ENCODE assay signal across 14 cellular contexts in the genomic region with DNA sequence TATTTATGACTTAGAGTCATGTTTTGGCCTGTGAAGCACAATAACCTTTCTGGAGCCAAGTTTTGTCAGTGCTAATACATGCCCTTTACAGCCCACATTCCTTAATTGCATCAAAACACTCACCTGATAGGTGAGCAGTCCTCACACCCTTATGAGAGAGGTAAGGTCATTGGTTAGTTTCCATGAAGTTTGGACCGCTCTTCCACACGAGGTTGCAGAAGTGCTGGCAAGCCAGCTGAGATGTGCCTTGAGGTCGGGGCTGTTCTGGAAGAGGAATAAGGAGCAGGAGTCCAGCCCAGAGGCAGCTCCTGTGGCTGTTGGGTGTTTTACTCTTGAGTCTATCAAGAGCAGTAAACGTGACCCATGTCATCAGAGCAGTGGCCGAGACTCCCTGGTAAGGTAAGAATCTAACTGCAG.
DNase-seq lines count a peak whose midpoint lies in the region; ATAC-seq, FAIRE-seq and TF ChIP-seq lines count a peak whose summit lies in the region.
"Had no signal": no experiment of that assay in that cellular context is flagged by ENCODE, and none has a peak within 500 bp of the region (broad histone marks: within the 10 kb centered on the region; RNA-seq: fewer than 3 reads in every experiment).

No MANE protein-coding gene starts in this region.

- H3F3A ChIP-seq in PC-9 (ENCODE audit: insufficient read depth, low read depth): peaks cover 23% of the 10 kb centered on the region

- no peak for FAIRE-seq in H1 (lab: Jason Lieb, UNC)

- H3K4me3 ChIP-seq in PC-9 (peak overlapping the region; percentile 33; the same call in 1 of the 2 replicates), H1 (ENCODE audit: extremely low read depth in 1 of 4, insufficient read depth in 2 of 4, low read depth in 3 of 4, low read length in 4 of 4) (no peak overlapping the region), thymus (ENCODE audit: low read length) (no peak overlapping the region)
- H3K4me3 ChIP-seq: BLaER1 treated with 17β-estradiol and CSF1 and Interleukin-3, amounts not matched to agents 10 nM and 100 nM had no signal

- H3K4me1 ChIP-seq in PC-9 (replicated peaks; ENCODE audit: insufficient read depth) (peaks cover 78% of the 10 kb centered on the region), H1 (replicated peaks in 1 of 4; ENCODE audit: control insufficient read depth in 3 of 4, insufficient read depth in 4 of 4, low read length in 3 of 4) (peaks cover 0 to 9% (median 8%) of the 10 kb centered on the region in 4 experiments; a peak in 3 of 7 replicates), thymus (ENCODE audit: control insufficient read depth, insufficient read depth, low read length) (no peaks in the 10 kb centered on the region)

- WGBS in H1 (ENCODE audit: extremely low coverage in 1 of 2, insufficient coverage in 1 of 2, insufficient read length in 1 of 2, insufficient replicate concordance in 2 of 2, low coverage in 1 of 2, low lambda C conversion rate in 2 of 2, missing lambda C conversion rate in 1 of 2), 2 experiments: 87% methylated on average over 5 of the region's 5 CpGs; no CpG with 5 or more reads in 1 of the 2 experiments
- WGBS in thymus: 90% methylated on average over 5 of the region's 5 CpGs

- H3K27ac ChIP-seq in PC-9 (peak overlapping the region; percentile 71), H1 (ENCODE audit: low read depth, low read length) (no peak overlapping the region), thymus (ENCODE audit: low read depth) (peak overlapping the region; percentile 18)
- H3K27ac ChIP-seq: BLaER1 treated with 17β-estradiol and CSF1 and Interleukin-3, amounts not matched to agents 10 nM and 100 nM had no signal

- H3K56ac ChIP-seq in H1 (replicated peaks; ENCODE audit: insufficient read length, low read depth, low read length): no peak overlapping the region

- H4K91ac ChIP-seq in H1 (replicated peaks; ENCODE audit: insufficient read length, low read length): no peak overlapping the region

- H2AFZ ChIP-seq in PC-9 (no peak overlapping the region; the same call in 1 of the 2 replicates), H1 (ENCODE audit: low read length) (no peak overlapping the region)

- TF ChIP-seq POLR2A in H1 (IDR thresholded peaks at IDR 0.05; ENCODE audit: control extremely low read depth in 1 of 2, low read depth in 2 of 2, low read length in 2 of 2): no peak

- no peak overlapping the region for H2BK20ac ChIP-seq in H1 (ENCODE audit: low read length)

- H2BK15ac ChIP-seq in H1 (ENCODE audit: low read length): no peak overlapping the region

- BruUV-seq in PC-9 (replicated peaks; lab: Mats Ljungman, UMichigan): no TSS peak

- no peak overlapping the region; the same call in 1 of the 2 replicates for H4K8ac ChIP-seq in H1 (ENCODE audit: extremely low read depth, insufficient read depth, low read length)

- no peaks in the 10 kb centered on the region for H3K36me3 ChIP-seq in PC-9 (ENCODE audit: low read depth)
- H3K36me3 ChIP-seq in H1 (ENCODE audit: control insufficient read depth in 2 of 4, insufficient read depth in 4 of 4, low read length in 3 of 4): no peaks in the 10 kb centered on the region
- H3K36me3 ChIP-seq in thymus (ENCODE audit: control insufficient read depth, insufficient read depth): no peaks in the 10 kb centered on the region

- ATAC-seq in HG03108 (IDR thresholded peaks at IDR 0.05; ENCODE audit: unreplicated experiment): no peak
- ATAC-seq: activated CD8-positive, alpha-beta T cell treated with anti-CD3 and anti-CD28 coated beads for 36 hours; Panc1 had no signal

- no peaks in the 10 kb centered on the region for H3K9me2 ChIP-seq in PC-9 (ENCODE audit: insufficient read depth)

- H2BK120ac ChIP-seq in H1 (replicated peaks; ENCODE audit: low read depth, low read length): no peak overlapping the region

- no peaks in the 10 kb centered on the region for H3K79me2 ChIP-seq in PC-9 (ENCODE audit: low read depth)
- H3K79me2 ChIP-seq in H1 (ENCODE audit: control insufficient read depth in 1 of 2, insufficient read depth in 2 of 2, low read length in 2 of 2): no peaks in the 10 kb centered on the region

- no peaks in the 10 kb centered on the region for H3K27me3 ChIP-seq in PC-9 (ENCODE audit: insufficient read depth, low read depth)
- no peaks in the 10 kb centered on the region for H3K27me3 ChIP-seq in H1 (replicated peaks in 1 of 4; ENCODE audit: control insufficient read depth in 3 of 4, extremely low read depth in 1 of 4, insufficient read depth in 3 of 4, low read length in 3 of 4)
- H3K27me3 ChIP-seq in thymus (ENCODE audit: control insufficient read depth, insufficient read depth): no peaks in the 10 kb centered on the region
- H3K27me3 ChIP-seq: BLaER1 treated with 17β-estradiol and CSF1 and Interleukin-3, amounts not matched to agents 10 nM and 100 nM had no signal

- H4K5ac ChIP-seq in H1 (ENCODE audit: insufficient read length, low read depth, low read length): peak overlapping the region; percentile 1

- H3K14ac ChIP-seq in H1 (ENCODE audit: insufficient read length): no peak overlapping the region

- H3K4me2 ChIP-seq in PC-9 (peak overlapping the region; percentile 68), H1 (ENCODE audit: insufficient read depth in 1 of 2, low read depth in 2 of 2, low read length in 2 of 2) (no peak overlapping the region)
- H3K4me2 ChIP-seq: BLaER1 treated with 17β-estradiol and CSF1 and Interleukin-3, amounts not matched to agents 10 nM and 100 nM had no signal

- H2AK5ac ChIP-seq in H1 (ENCODE audit: low read depth, low read length): no peak overlapping the region

- H2BK5ac ChIP-seq in H1 (ENCODE audit: low read depth, low read length): no peak overlapping the region

- intact Hi-C loops in PC-9 (cut with micrococcal nuclease; ENCODE audit: unreplicated experiment) (no loop called here), posterior cingulate gyrus (cut with DNase I) (no loop called here)

- CTCF ChIA-PET in PC-9 (lab: Charles Lee) (no interaction called here), H1 (lab: Charles Lee; ENCODE audit: partially characterized antibody) (interaction anchor here (1.1 kb wide), 2 partner anchors 25 to 32 kb away, joined by 3 to 6 read pairs; no protein-coding TSS in a partner anchor)

- DNase-seq in PC-9: no peak
- DNase-seq in H1 (ENCODE audit: low read depth in 1 of 2, low spot score in 2 of 2): no peak
- peak; percentile 62 for DNase-seq in mucosa of gallbladder (ENCODE audit: low spot score)
- no peak for DNase-seq in NCI-H1930 (lab: John Stamatoyannopoulos, UW)
- DNase-seq in posterior cingulate gyrus: no peak
- DNase-seq in activated gamma-delta T cell treated with Interleukin-2 at 50 U/mL for 16 hours: no peak
- DNase-seq: activated CD8-positive, alpha-beta T cell treated with anti-CD3 and anti-CD28 coated beads for 36 hours; NCI-H1694 treated with DMSO at 0.1 percent for 48 hours; stimulated activated CD4-positive, alpha-beta T cell treated with anti-CD3 and anti-CD28 coated beads, Interleukin-1b, Interleukin-23, amount 100 ng/mL, for 48 hours; substantia nigra had no signal

- no peak overlapping the region for H3K4ac ChIP-seq in H1 (replicated peaks; ENCODE audit: insufficient read length, low read depth, low read length)

- no peak for TF ChIP-seq RAD21 in H1 (IDR thresholded peaks at IDR 0.05 in 1 of 2, conservative IDR thresholded peaks at IDR 0.05 in 1 of 2; ENCODE audit: low read depth in 2 of 2, low read length in 2 of 2)

- TF ChIP-seq EP300 in H1 (IDR thresholded peaks at IDR 0.05; ENCODE audit: borderline replicate concordance in 1 of 2, low read depth in 2 of 2, low read length in 2 of 2): no peak

- no peak overlapping the region for H3K23ac ChIP-seq in H1 (ENCODE audit: insufficient read length)

- H3K9me3 ChIP-seq in PC-9 (ENCODE audit: insufficient read depth, low read depth): no peaks in the 10 kb centered on the region
- H3K9me3 ChIP-seq in H1 (ENCODE audit: insufficient read depth in 2 of 2, low read depth in 1 of 2, low read length in 1 of 2): no peaks in the 10 kb centered on the region
- H3K9me3 ChIP-seq in thymus (ENCODE audit: control insufficient read depth): no peaks in the 10 kb centered on the region
- H3K9me3 ChIP-seq: BLaER1 treated with 17β-estradiol and CSF1 and Interleukin-3, amounts not matched to agents 10 nM and 100 nM had no signal

- no peak overlapping the region for H2BK12ac ChIP-seq in H1 (ENCODE audit: low read depth, low read length)

- TF ChIP-seq CTCF in PC-9 (conservative IDR thresholded peaks at IDR 0.05) (no peak), H1 (IDR thresholded peaks at IDR 0.05; ENCODE audit: control extremely low read depth in 1 of 3, insufficient read depth in 1 of 3, low read depth in 1 of 3, low read length in 3 of 3) (no peak)

- no peak overlapping the region for H3K9ac ChIP-seq in H1 (replicated peaks in 1 of 4; ENCODE audit: extremely low read depth in 1 of 4, low read depth in 3 of 4, low read length in 3 of 4)
- H3K9ac ChIP-seq: BLaER1 treated with 17β-estradiol and CSF1 and Interleukin-3, amounts not matched to agents 10 nM and 100 nM had no signal

- no peaks in the 10 kb centered on the region for H3K79me1 ChIP-seq in H1 (ENCODE audit: low read depth, low read length)

- no peak overlapping the region for H3K18ac ChIP-seq in H1 (ENCODE audit: extremely low read depth, low read length)

- no peaks in the 10 kb centered on the region for H3K23me2 ChIP-seq in H1 (ENCODE audit: low read depth, low read length)

- POLR2A ChIA-PET in PC-9 (lab: Charles Lee; ENCODE audit: unreplicated experiment): interaction anchor here (0.6 kb wide), 1 partner anchor 22 kb away, joined by 9 read pairs; no protein-coding TSS in a partner anchor
- POLR2A ChIA-PET in H1 (lab: Charles Lee; ENCODE audit: partially characterized antibody): interaction anchor here (0.6 kb wide), 1 partner anchor 672 kb away, joined by 3 read pairs; no protein-coding TSS in a partner anchor

- H4K20me1 ChIP-seq in PC-9 (ENCODE audit: insufficient read depth) (no peaks in the 10 kb centered on the region), H1 (replicated peaks in 1 of 2; ENCODE audit: control insufficient read depth in 1 of 2, insufficient read depth in 2 of 2, low read length in 2 of 2) (no peaks in the 10 kb centered on the region)

TF ChIP-seq in H1, 55 proteins besides CTCF, POLR2A, EP300 and RAD21 (continues in another document):
- TF ChIP-seq CBX8 (IDR thresholded peaks at IDR 0.05; ENCODE audit: borderline replicate concordance, low read depth, low read length) (no peak), YY1 (IDR thresholded peaks at IDR 0.05; ENCODE audit: low read depth, low read length) (no peak), POLR2AphosphoS5 (IDR thresholded peaks at IDR 0.05; ENCODE audit: low read depth, low read length) (no peak), KDM5A (IDR thresholded peaks at IDR 0.05; ENCODE audit: low read length) (no peak), ZNF274 (IDR thresholded peaks at IDR 0.05; ENCODE audit: borderline replicate concordance, extremely low read depth, low read length) (no peak), BCL11A (IDR thresholded peaks at IDR 0.05; ENCODE audit: low read depth in 2 of 2, low read length in 2 of 2) (no peak), FOSL1 (IDR thresholded peaks at IDR 0.05; ENCODE audit: insufficient read depth, low read depth, low read length) (no peak), CEBPB (IDR thresholded peaks at IDR 0.05; ENCODE audit: low read depth, low read length) (no peak), CHD1 (IDR thresholded peaks at IDR 0.05; ENCODE audit: low read depth, low read length) (no peak), NANOG (IDR thresholded peaks at IDR 0.05; ENCODE audit: insufficient read depth, low read depth, low read length, poor library complexity, severe bottlenecking) (no peak)
